In the genomic region with DNA sequence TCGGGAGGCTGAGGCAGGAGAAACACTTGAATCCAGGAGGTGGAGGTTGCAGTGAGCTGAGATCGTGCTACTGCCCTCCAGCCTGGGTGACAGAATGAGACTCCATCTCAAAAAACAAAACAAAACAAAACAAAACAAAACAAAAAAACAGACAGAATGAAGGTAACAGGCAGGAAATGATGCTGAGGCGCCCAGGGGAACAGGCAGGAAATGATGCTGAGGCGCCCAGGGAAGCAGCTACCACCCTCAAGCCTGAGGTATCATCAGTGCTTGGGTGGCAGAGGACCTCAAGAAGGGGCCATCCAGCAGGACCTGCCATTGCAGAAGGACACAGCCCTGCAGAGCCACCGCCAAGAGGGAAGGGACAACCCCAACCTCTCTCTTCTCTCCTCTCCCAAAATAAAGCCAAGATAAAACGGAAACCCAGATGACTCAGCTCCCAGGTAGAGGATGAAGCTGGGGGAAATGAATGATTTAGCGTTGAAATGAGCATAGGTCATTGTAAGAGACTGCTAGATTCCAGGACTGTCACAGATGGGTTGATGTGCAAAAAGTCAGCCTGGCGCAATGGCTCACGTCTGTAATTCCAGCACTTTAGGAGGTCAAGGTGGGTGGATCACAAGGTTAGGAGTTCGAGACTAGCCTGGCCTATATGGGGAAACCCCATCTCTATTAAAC, we compare ENCODE assay signal across 23 cellular contexts.
"Had no signal": no experiment of that assay in that cellular context is flagged by ENCODE, and none has a peak within 500 bp of the region (broad histone marks: within the 10 kb centered on the region; RNA-seq: fewer than 3 reads in every experiment).

No MANE protein-coding gene starts in this region.

- DNase-seq: activated CD8-positive, alpha-beta memory T cell treated with anti-CD3 and anti-CD28 coated beads for 24 hours; activated CD8-positive, alpha-beta memory T cell treated with anti-CD3 and anti-CD28 coated beads, Interleukin-2, amount 50 U/mL, for 4 hours; activated effector memory CD4-positive, alpha-beta T cell treated with Interleukin-2 at 50 U/mL for 16 hours; activated naive CD4-positive, alpha-beta T cell treated with anti-CD3 and anti-CD28 coated beads for 36 hours; activated T-cell treated with anti-CD3 and anti-CD28 coated beads, Interleukin-2, amount 50 U/mL, for 24 hours; amygdala; dermis blood vessel endothelial cell; effector memory CD4-positive, alpha-beta T cell; foreskin keratinocyte; left colon; pancreas; right cardiac atrium; stimulated activated CD4-positive, alpha-beta T cell treated with anti-CD3 and anti-CD28 coated beads, Interleukin-1b, Interleukin-23, amount 100 ng/mL, for 48 hours; substantia nigra; T-cell; T1000; thyroid gland had no signal

- H3K36me3 Mint-ChIP-seq: memory B cell, T-cell, WTC11 had no signal

- H3K27me3 ChIP-seq: cardiac muscle cell, foreskin keratinocyte, pancreas, thyroid gland had no signal

- H3K4me3 Mint-ChIP-seq: activated naive CD4-positive, alpha-beta T cell treated with anti-CD3 and anti-CD28 coated beads for 36 hours; activated T-cell treated with anti-CD3 and anti-CD28 coated beads, Interleukin-2, amount 50 U/mL, for 24 hours; memory B cell; nephron; stimulated activated naive CD8-positive, alpha-beta T cell treated with anti-CD3 and anti-CD28 coated beads, Interleukin-15, Interleukin-2, amounts not matched to agents 100 ng/mL and 50 ng/mL, for 24 hours; T-cell; WTC11 had no signal

- H3K9me3 Mint-ChIP-seq: activated naive CD4-positive, alpha-beta T cell treated with anti-CD3 and anti-CD28 coated beads for 36 hours; activated T-cell treated with anti-CD3 and anti-CD28 coated beads, Interleukin-2, amount 50 U/mL, for 24 hours; nephron; stimulated activated naive CD8-positive, alpha-beta T cell treated with anti-CD3 and anti-CD28 coated beads, Interleukin-15, Interleukin-2, amounts not matched to agents 100 ng/mL and 50 ng/mL, for 24 hours; T-cell; WTC11 had no signal

- H3K36me3 ChIP-seq: cardiac muscle cell, pancreas, thyroid gland had no signal

- H3K27ac ChIP-seq: cardiac muscle cell, foreskin keratinocyte, pancreas, thyroid gland had no signal

- H3K9me3 ChIP-seq: pancreas, thyroid gland had no signal

- FAIRE-seq: keratinocyte, pancreas had no signal

- H3K4me1 ChIP-seq: pancreas, thyroid gland had no signal

- H3K27ac Mint-ChIP-seq: activated naive CD4-positive, alpha-beta T cell treated with anti-CD3 and anti-CD28 coated beads for 36 hours; activated T-cell treated with anti-CD3 and anti-CD28 coated beads, Interleukin-2, amount 50 U/mL, for 24 hours; memory B cell; stimulated activated naive CD8-positive, alpha-beta T cell treated with anti-CD3 and anti-CD28 coated beads, Interleukin-15, Interleukin-2, amounts not matched to agents 100 ng/mL and 50 ng/mL, for 24 hours; T-cell; WTC11 had no signal

- H3K4me3 ChIP-seq: cardiac muscle cell, pancreas, thyroid gland had no signal

- ATAC-seq: foreskin keratinocyte, left colon, pancreas, right cardiac atrium, T-cell, WTC11 had no signal

- H3K4me1 Mint-ChIP-seq: memory B cell had no signal

- H3K27me3 Mint-ChIP-seq: memory B cell had no signal
